Comparison of ENCODE assay signal across 1 cellular context in genomic region chr22:31346733-31347250, GRCh38.
TF ChIP-seq lines count a peak whose summit lies in the region.

No MANE protein-coding gene starts in this region.

TF ChIP-seq in HepG2, 621 proteins besides CTCF, POLR2A, EP300 and RAD21 (continued from another document and continues in another):
- TF ChIP-seq ZNF770 (CRISPR knock-in tag; IDR thresholded peaks at IDR 0.05), result no peak
- no peak for TF ChIP-seq ZNF576 (CRISPR knock-in tag; IDR thresholded peaks at IDR 0.05)
- no peak; the same call in 1 of the 2 replicates for TF ChIP-seq MED1 (CRISPR knock-in tag; IDR thresholded peaks at IDR 0.05)
- no peak for TF ChIP-seq TRIM22 (IDR thresholded peaks at IDR 0.05)
- no peak; the same call in 1 of the 2 replicates for TF ChIP-seq ZNF318 (CRISPR knock-in tag; IDR thresholded peaks at IDR 0.05)
- TF ChIP-seq ZBTB37 (CRISPR knock-in tag; IDR thresholded peaks at IDR 0.05), result no peak
- TF ChIP-seq KMT2B (CRISPR knock-in tag; IDR thresholded peaks at IDR 0.05), result peak; percentile 14; the same call in 1 of the 2 replicates
- peak; percentile 53; the same call in 1 of the 2 replicates for TF ChIP-seq MXD3 (CRISPR knock-in tag; IDR thresholded peaks at IDR 0.05)
- 0 out of 2 replicates have a peak, but pooled peaks have one; percentile 38 for TF ChIP-seq YEATS4 (CRISPR knock-in tag; IDR thresholded peaks at IDR 0.05; ENCODE audit: borderline replicate concordance)
- 0 out of 2 replicates have a peak, but pooled peaks have one; percentile 4 for TF ChIP-seq SSRP1 (CRISPR knock-in tag; IDR thresholded peaks at IDR 0.05)
- no peak; the same call in 1 of the 2 replicates for TF ChIP-seq MTA1 (CRISPR knock-in tag; IDR thresholded peaks at IDR 0.05; ENCODE audit: borderline replicate concordance)
- TF ChIP-seq U2AF2 (IDR thresholded peaks at IDR 0.05; ENCODE audit: low read depth, low read length), result no peak
- no peak for TF ChIP-seq ZNF513 (CRISPR knock-in tag; conservative IDR thresholded peaks at IDR 0.05)
- TF ChIP-seq SP1 (IDR thresholded peaks at IDR 0.05), result no peak
- peak; percentile 22; the same call in 1 of the 2 replicates for TF ChIP-seq SP1 (CRISPR knock-in tag; IDR thresholded peaks at IDR 0.05)
- TF ChIP-seq NFYC (CRISPR knock-in tag; IDR thresholded peaks at IDR 0.05), result no peak
- TF ChIP-seq REL (CRISPR knock-in tag; conservative IDR thresholded peaks at IDR 0.05), result no peak
- no peak for TF ChIP-seq GATA4 (IDR thresholded peaks at IDR 0.05; ENCODE audit: borderline replicate concordance, low read depth)
- TF ChIP-seq HMGXB4 (CRISPR knock-in tag; IDR thresholded peaks at IDR 0.05; ENCODE audit: borderline replicate concordance in 1 of 2, low read depth in 1 of 2), result peak; percentile 57 to 74; a peak in 2 of 4 replicates
- TF ChIP-seq NFATC3 (CRISPR knock-in tag; IDR thresholded peaks at IDR 0.05), result peak; percentile 52; the same call in 1 of the 2 replicates
- no peak; the same call in 1 of the 2 replicates for TF ChIP-seq ETV6 (CRISPR knock-in tag; conservative IDR thresholded peaks at IDR 0.05)
- TF ChIP-seq MLX (CRISPR knock-in tag; IDR thresholded peaks at IDR 0.05), result peak; percentile 21; the same call in 1 of the 2 replicates
- TF ChIP-seq TBL1XR1 (IDR thresholded peaks at IDR 0.05; ENCODE audit: borderline replicate concordance, low read length, partially characterized antibody), result no peak
- TF ChIP-seq ZNF580 (CRISPR knock-in tag; IDR thresholded peaks at IDR 0.05; ENCODE audit: borderline replicate concordance, low read depth), result no peak
- TF ChIP-seq TCF7 (IDR thresholded peaks at IDR 0.05; ENCODE audit: low read depth), result no peak
- TF ChIP-seq ERF (CRISPR knock-in tag; IDR thresholded peaks at IDR 0.05), result 0 out of 2 replicates have a peak, but pooled peaks have one; percentile 16
- no peak for TF ChIP-seq ZNF468 (CRISPR knock-in tag; IDR thresholded peaks at IDR 0.05)
- peak; percentile 52; the same call in 1 of the 2 replicates for TF ChIP-seq NCOR1 (IDR thresholded peaks at IDR 0.05; ENCODE audit: borderline replicate concordance, low read length)
- no peak for TF ChIP-seq ATF3 (CRISPR knock-in tag; IDR thresholded peaks at IDR 0.05)
- no peak for TF ChIP-seq NFKB2 (CRISPR knock-in tag; IDR thresholded peaks at IDR 0.05; ENCODE audit: borderline replicate concordance)
- TF ChIP-seq ZNF784 (CRISPR knock-in tag; IDR thresholded peaks at IDR 0.05; ENCODE audit: borderline replicate concordance), result 0 out of 2 replicates have a peak, but pooled peaks have one; percentile 11
